Comparison of ENCODE assay signal across 15 cellular contexts in the genomic region with DNA sequence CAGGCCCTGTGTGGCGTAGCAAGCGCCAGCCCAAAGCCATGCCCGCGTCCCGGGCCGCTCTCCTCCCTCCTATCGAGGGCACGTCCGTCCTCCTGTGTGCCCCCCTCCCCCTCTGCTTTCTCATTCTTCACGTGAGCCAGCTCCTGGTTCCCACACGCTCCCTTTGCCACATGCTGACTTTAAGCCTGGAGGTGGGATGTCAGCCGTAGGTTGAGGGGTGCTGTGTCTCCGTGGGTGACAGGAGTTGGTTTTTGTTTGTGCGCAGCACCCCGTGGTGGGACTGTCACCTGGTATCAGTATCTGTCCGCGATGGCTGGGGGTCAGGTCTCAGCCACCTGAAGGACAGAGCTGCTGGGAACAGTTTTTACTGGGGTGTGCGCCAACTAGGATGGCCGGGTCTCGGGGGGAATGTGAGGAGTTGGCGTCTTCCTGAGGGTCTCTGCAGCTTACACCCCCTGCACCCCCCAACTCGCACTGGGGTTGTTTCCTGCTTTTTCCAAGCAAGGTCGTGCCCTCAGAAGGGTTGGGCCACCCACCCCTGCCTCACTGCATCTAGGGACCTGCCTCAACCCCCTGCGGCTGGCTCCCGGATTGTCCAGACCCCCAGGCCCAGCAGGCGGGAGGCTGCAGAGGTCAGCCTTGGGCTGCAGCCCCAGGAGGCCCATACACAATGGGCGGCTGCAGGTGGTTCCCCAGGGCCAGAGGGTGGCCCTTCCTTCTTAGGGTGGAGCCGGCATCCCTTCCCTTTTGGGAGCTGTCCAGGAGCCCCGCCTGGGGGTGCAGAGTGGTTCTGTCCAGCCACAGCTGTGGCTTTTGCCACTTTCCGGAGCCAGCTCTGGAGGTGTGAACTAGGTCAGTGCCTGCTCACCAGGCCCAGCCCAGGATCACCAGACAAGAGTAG. TPM values are rescaled to one million over a fixed set of nuclear protein-coding genes. Genes with fewer than 3 reads are reported as not detected.
DNase-seq lines count a peak whose midpoint lies in the region; ATAC-seq and TF ChIP-seq lines count a peak whose summit lies in the region.
"Had no signal": no experiment of that assay in that cellular context is flagged by ENCODE, and none has a peak within 500 bp of the region (broad histone marks: within the 10 kb centered on the region; RNA-seq: fewer than 3 reads in every experiment).

No MANE protein-coding gene starts in this region.

- H3K4me3 Mint-ChIP-seq in natural killer cell (no peak overlapping the region), neural crest cell (no peak overlapping the region)
- H3K4me3 Mint-ChIP-seq in natural killer cell treated with Interleukin-12 subunit alpha and Interleukin-12 subunit beta and Interleukin-15 and Interleukin-18, amount 100 ng/mL, for 72 hours = no peak overlapping the region
- no peak overlapping the region for H3K4me3 Mint-ChIP-seq in activated T-cell treated with anti-CD3 and anti-CD28 coated beads, Interleukin-2, amount 50 U/mL, for 72 hours
- H3K4me3 Mint-ChIP-seq: activated CD8-positive, alpha-beta T cell treated with anti-CD3 and anti-CD28 coated beads for 36 hours; HFFc6 had no signal

- H3K27me3 ChIP-seq in gastroesophageal sphincter (no peaks in the 10 kb centered on the region), aorta (ENCODE audit: control insufficient read depth in 1 of 2, insufficient read depth in 2 of 2, low read length in 1 of 2) (no peaks in the 10 kb centered on the region)

- H3K27ac ChIP-seq in gastroesophageal sphincter (peak overlapping the region in 3 of 4 donors; percentile 10 to 43 (median 24)), aorta (ENCODE audit: low read depth in 1 of 2, low read length in 2 of 2) (no peak overlapping the region)

- no peak for TF ChIP-seq EP300 in gastroesophageal sphincter (IDR thresholded peaks at IDR 0.05)

- H3K9me3 Mint-ChIP-seq in natural killer cell = no peaks in the 10 kb centered on the region
- H3K9me3 Mint-ChIP-seq in natural killer cell treated with Interleukin-12 subunit alpha and Interleukin-12 subunit beta and Interleukin-15 and Interleukin-18, amount 100 ng/mL, for 72 hours = no peaks in the 10 kb centered on the region
- no peaks in the 10 kb centered on the region for H3K9me3 Mint-ChIP-seq in neural crest cell
- H3K9me3 Mint-ChIP-seq in activated T-cell treated with anti-CD3 and anti-CD28 coated beads, Interleukin-2, amount 50 U/mL, for 72 hours = no peaks in the 10 kb centered on the region
- H3K9me3 Mint-ChIP-seq: activated CD8-positive, alpha-beta T cell treated with anti-CD3 and anti-CD28 coated beads for 36 hours; HFFc6 had no signal

- intact Hi-C loops in natural killer cell (cut with micrococcal nuclease) (no loop called here), aorta (cut with DNase I) (no loop called here)

- H3K27me3 Mint-ChIP-seq in natural killer cell (ENCODE audit: low read depth in 2 of 2) = no peaks in the 10 kb centered on the region
- no peaks in the 10 kb centered on the region for H3K27me3 Mint-ChIP-seq in natural killer cell treated with Interleukin-12 subunit alpha and Interleukin-12 subunit beta and Interleukin-15 and Interleukin-18, amount 100 ng/mL, for 72 hours
- no peaks in the 10 kb centered on the region for H3K27me3 Mint-ChIP-seq in neural crest cell (ENCODE audit: low read depth)
- no peaks in the 10 kb centered on the region for H3K27me3 Mint-ChIP-seq in activated T-cell treated with anti-CD3 and anti-CD28 coated beads, Interleukin-2, amount 50 U/mL, for 72 hours (ENCODE audit: low read depth)
- H3K27me3 Mint-ChIP-seq: activated CD8-positive, alpha-beta T cell treated with anti-CD3 and anti-CD28 coated beads for 36 hours had no signal

- H3K36me3 ChIP-seq in gastroesophageal sphincter = peaks cover 0 to 43% of the 10 kb centered on the region in 2 donors
- H3K36me3 ChIP-seq in aorta (ENCODE audit: control insufficient read depth in 1 of 2, insufficient read depth in 2 of 2, low read length in 1 of 2) = no peaks in the 10 kb centered on the region

- H3K27ac Mint-ChIP-seq in natural killer cell (peak overlapping the region in 1 of 2 donors; percentile 40), neural crest cell (ENCODE audit: unreplicated experiment) (peak overlapping the region; percentile 50)
- H3K27ac Mint-ChIP-seq in natural killer cell treated with Interleukin-12 subunit alpha and Interleukin-12 subunit beta and Interleukin-15 and Interleukin-18, amount 100 ng/mL, for 72 hours = no peak overlapping the region
- H3K27ac Mint-ChIP-seq in activated T-cell treated with anti-CD3 and anti-CD28 coated beads, Interleukin-2, amount 50 U/mL, for 72 hours = no peak overlapping the region
- H3K27ac Mint-ChIP-seq: activated CD8-positive, alpha-beta T cell treated with anti-CD3 and anti-CD28 coated beads for 36 hours; HFFc6 had no signal

- TF ChIP-seq POLR2A in gastroesophageal sphincter (IDR thresholded peaks at IDR 0.05) = no peak

- ATAC-seq in natural killer cell = peak in 2 of 3 donors; percentile 34 to 42
- ATAC-seq in natural killer cell treated with Interleukin-12 subunit alpha and Interleukin-12 subunit beta and Interleukin-15 and Interleukin-18, amount 100 ng/mL, for 72 hours = no peak
- ATAC-seq in gastroesophageal sphincter = peak; percentile 23
- ATAC-seq in aorta (ENCODE audit: low FRiP score) = no peak
- no peak for ATAC-seq in activated T-cell treated with anti-CD3 and anti-CD28 coated beads, Interleukin-2, amount 50 U/mL, for 72 hours (replicated peaks in 1 of 2)
- ATAC-seq in HG02623 (IDR thresholded peaks at IDR 0.05; ENCODE audit: unreplicated experiment) = no peak
- ATAC-seq: activated CD8-positive, alpha-beta T cell treated with anti-CD3 and anti-CD28 coated beads for 36 hours had no signal

- 43 to 63% methylated on average over 7 to 13 of the region's 30 CpGs for WGBS in gastroesophageal sphincter (ENCODE audit: low coverage in 1 of 2), 2 donors
- WGBS in aorta, 2 donors = 75 to 78% methylated on average over 30 of the region's 30 CpGs

- H3K4me1 Mint-ChIP-seq in natural killer cell (peaks cover 0 to 39% of the 10 kb centered on the region in 2 donors), neural crest cell (peaks cover 4% of the 10 kb centered on the region)
- H3K4me1 Mint-ChIP-seq in natural killer cell treated with Interleukin-12 subunit alpha and Interleukin-12 subunit beta and Interleukin-15 and Interleukin-18, amount 100 ng/mL, for 72 hours (ENCODE audit: low read depth in 2 of 2) = peaks cover 0 to 13% of the 10 kb centered on the region in 2 donors
- peaks cover 16% of the 10 kb centered on the region for H3K4me1 Mint-ChIP-seq in activated T-cell treated with anti-CD3 and anti-CD28 coated beads, Interleukin-2, amount 50 U/mL, for 72 hours (ENCODE audit: low read depth)

- H3K4me1 ChIP-seq in gastroesophageal sphincter (peaks cover 0 to 100% (median 52%) of the 10 kb centered on the region in 3 donors), aorta (ENCODE audit: control insufficient read depth in 1 of 2, insufficient read depth in 2 of 2, low read length in 2 of 2) (no peaks in the 10 kb centered on the region)

- no peaks in the 10 kb centered on the region for H3K36me3 Mint-ChIP-seq in natural killer cell
- H3K36me3 Mint-ChIP-seq in natural killer cell treated with Interleukin-12 subunit alpha and Interleukin-12 subunit beta and Interleukin-15 and Interleukin-18, amount 100 ng/mL, for 72 hours = no peaks in the 10 kb centered on the region
- H3K36me3 Mint-ChIP-seq in neural crest cell (ENCODE audit: low read depth) = no peaks in the 10 kb centered on the region
- H3K36me3 Mint-ChIP-seq in activated T-cell treated with anti-CD3 and anti-CD28 coated beads, Interleukin-2, amount 50 U/mL, for 72 hours (ENCODE audit: insufficient read depth in 2 of 2) = no peaks in the 10 kb centered on the region

- H3K9me3 ChIP-seq in gastroesophageal sphincter (no peaks in the 10 kb centered on the region), aorta (ENCODE audit: control insufficient read depth, low read length) (no peaks in the 10 kb centered on the region)
- H3K9me3 ChIP-seq: Caco-2, SK-N-SH had no signal

- DNase-seq in natural killer cell (no peak), neural crest cell (ENCODE audit: low read depth, low spot score) (no peak), aorta (peak; percentile 44 to 45), NCI-H187 (lab: John Stamatoyannopoulos, UW) (no peak)
- no peak for DNase-seq in natural killer cell treated with Interleukin-12 subunit alpha and Interleukin-12 subunit beta and Interleukin-15 and Interleukin-18, amount 100 ng/mL, for 72 hours (ENCODE audit: low spot score)
- DNase-seq in activated T-cell treated with anti-CD3 and anti-CD28 coated beads, Interleukin-2, amount 50 U/mL, for 72 hours = no peak
- DNase-seq: activated CD8-positive, alpha-beta T cell treated with anti-CD3 and anti-CD28 coated beads for 36 hours; activated effector memory CD4-positive, alpha-beta T cell treated with Interleukin-2 at 50 U/mL for 16 hours; Caco-2; GF-D8; HFFc6; NK-92 treated with Interleukin-12 subunit alpha and Interleukin-12 subunit beta, amount 100 ng/mL, for 24 hours; SK-N-SH had no signal

- H3K4me3 ChIP-seq in gastroesophageal sphincter (peak overlapping the region in 1 of 2 donors; percentile 18), aorta (ENCODE audit: low read length in 2 of 2) (no peak overlapping the region)

- TF ChIP-seq CTCF in natural killer cell (IDR thresholded peaks at IDR 0.05) = no peak
- TF ChIP-seq CTCF in gastroesophageal sphincter (IDR thresholded peaks at IDR 0.05) = no peak
- TF ChIP-seq CTCF in neural crest cell (conservative IDR thresholded peaks at IDR 0.05) = no peak

RNA-seq across cellular contexts. Expression of gene ULK1, which starts 7.3 kb away (rescaled TPM):
- total RNA-seq in natural killer cell (100 to 1,000 TPM in 2 of 3 donors, 10 to 100 TPM in 1; 99.1 to 142 (median 123) TPM), gastroesophageal sphincter (10 to 100 TPM; 10.0 to 34.2 (median 21.8) TPM), neural crest cell (59.2 and 69.3 TPM in 2 replicates), aorta (10 to 100 TPM; 39.9 to 56.5 TPM)
- total RNA-seq in natural killer cell treated with Interleukin-12 subunit alpha and Interleukin-12 subunit beta and Interleukin-15 and Interleukin-18, amount 100 ng/mL, for 72 hours = 10 to 100 TPM; 21.8 to 24.3 TPM
- polyA plus RNA-seq in aorta = 10 to 100 TPM in 1 of 2 donors, 1 to 10 TPM in 1; 6.6 to 43.6 TPM
- total RNA-seq in activated T-cell treated with anti-CD3 and anti-CD28 coated beads, Interleukin-2, amount 50 U/mL, for 72 hours = 10 to 100 TPM; 29.8 to 31.2 TPM

RNA-seq across cellular contexts. Expression of gene PUS1, which starts 27.4 kb away (rescaled TPM):
- total RNA-seq in natural killer cell = 10 to 100 TPM; 16.9 to 21.9 (median 20.6) TPM
- total RNA-seq in natural killer cell treated with Interleukin-12 subunit alpha and Interleukin-12 subunit beta and Interleukin-15 and Interleukin-18, amount 100 ng/mL, for 72 hours = 100 to 1,000 TPM in 1 of 2 donors, 10 to 100 TPM in 1; 53.7 to 147 TPM
- total RNA-seq in gastroesophageal sphincter = 10 to 100 TPM in 2 of 4 donors, 1 to 10 TPM in 2; 7.2 to 28.2 (median 13.1) TPM
- 48.7 and 50.9 TPM in 2 replicates for total RNA-seq in neural crest cell
- total RNA-seq in aorta = 10 to 100 TPM; 17.7 to 20.0 TPM
- polyA plus RNA-seq in aorta = 10 to 100 TPM in 1 of 2 donors, 1 to 10 TPM in 1; 6.5 to 20.2 TPM
- total RNA-seq in activated T-cell treated with anti-CD3 and anti-CD28 coated beads, Interleukin-2, amount 50 U/mL, for 72 hours = 10 to 100 TPM; 37.3 to 53.4 TPM

RNA-seq across cellular contexts. Expression of gene EP400, which starts 48.1 kb away (rescaled TPM):
- total RNA-seq in natural killer cell (10 to 100 TPM; 62.8 to 81.1 (median 80.1) TPM), gastroesophageal sphincter (10 to 100 TPM; 12.6 to 28.0 (median 22.8) TPM), neural crest cell (73.4 and 75.6 TPM in 2 replicates), aorta (10 to 100 TPM; 39.9 to 52.9 TPM)
- total RNA-seq in natural killer cell treated with Interleukin-12 subunit alpha and Interleukin-12 subunit beta and Interleukin-15 and Interleukin-18, amount 100 ng/mL, for 72 hours = 100 to 1,000 TPM in 1 of 2 donors, 10 to 100 TPM in 1; 53.5 to 106 TPM
- 10 to 100 TPM in 1 of 2 donors, 1 to 10 TPM in 1; 2.8 to 16.2 TPM for polyA plus RNA-seq in aorta
- 10 to 100 TPM; 51.7 to 52.3 TPM for total RNA-seq in activated T-cell treated with anti-CD3 and anti-CD28 coated beads, Interleukin-2, amount 50 U/mL, for 72 hours

Comparison
In these comparisons a context has a peak if more than half of its experiments do, and no peak if none do; other contexts are left out.
1. ATAC-seq: peak in natural killer cell (2 of 3) and gastroesophageal sphincter (single experiment); none in natural killer cell treated with Interleukin-12 subunit alpha and Interleukin-12 subunit beta and Interleukin-15 and Interleukin-18, amount 100 ng/mL, for 72 hours (0 of 2), aorta (single experiment), activated T-cell treated with anti-CD3 and anti-CD28 coated beads, Interleukin-2, amount 50 U/mL, for 72 hours (0 of 2) and HG02623 (single experiment).
2. DNase-seq: peak in aorta (2 of 2); none in natural killer cell (single experiment), natural killer cell treated with Interleukin-12 subunit alpha and Interleukin-12 subunit beta and Interleukin-15 and Interleukin-18, amount 100 ng/mL, for 72 hours (single experiment), neural crest cell (single experiment), activated T-cell treated with anti-CD3 and anti-CD28 coated beads, Interleukin-2, amount 50 U/mL, for 72 hours (0 of 2) and NCI-H187 (0 of 2).
3. H3K27ac ChIP-seq: peak in gastroesophageal sphincter (3 of 4); none in aorta (0 of 2).